Comparison of ENCODE assay signal across 1 cellular context in genomic region chr15:51076898-51077564, GRCh38.
TF ChIP-seq lines count a peak whose summit lies in the region.

No MANE protein-coding gene starts in this region.

TF ChIP-seq in GM12878, 131 proteins besides CTCF, POLR2A, EP300 and RAD21 (continued from another document):
- no peak for TF ChIP-seq NKRF (conservative IDR thresholded peaks at IDR 0.05)
